Comparison of ENCODE assay signal across 16 cellular contexts in the genomic region with DNA sequence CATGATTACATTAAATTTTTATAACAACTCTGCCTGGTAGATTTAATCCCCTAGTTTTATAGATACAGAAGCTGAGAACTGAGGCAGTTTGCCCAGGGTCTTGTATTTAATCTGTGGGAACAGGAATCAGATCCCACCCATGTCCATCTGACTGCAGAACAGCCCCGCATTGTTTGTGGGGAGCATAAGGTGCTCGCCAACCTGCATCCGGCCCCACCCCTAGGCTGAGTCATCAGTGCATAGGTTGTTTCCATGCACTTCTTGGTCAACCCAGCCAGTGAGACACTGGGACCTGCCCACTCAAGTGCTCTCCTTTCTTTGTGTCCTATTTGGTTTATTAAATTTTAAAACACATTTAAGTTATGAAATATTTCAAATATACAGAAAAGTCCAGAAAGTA.
DNase-seq lines count a peak whose midpoint lies in the region; ATAC-seq, FAIRE-seq and TF ChIP-seq lines count a peak whose summit lies in the region.
"Had no signal": no experiment of that assay in that cellular context is flagged by ENCODE, and none has a peak within 500 bp of the region (broad histone marks: within the 10 kb centered on the region; RNA-seq: fewer than 3 reads in every experiment).

No MANE protein-coding gene starts in this region.

- H3K27ac ChIP-seq in RWPE1 (peak overlapping the region; percentile 87), epithelial cell of prostate (peak overlapping the region; percentile 49), small intestine (ENCODE audit: low read depth in 1 of 2, low read length in 1 of 2) (no peak overlapping the region), osteoblast (ENCODE audit: low read depth, low read length) (no peak overlapping the region)
- H3K27ac ChIP-seq: SJCRH30 had no signal

- FAIRE-seq in small intestine (lab: Jason Lieb, UNC), result no peak

- no peak overlapping the region for H3K4me2 ChIP-seq in osteoblast (ENCODE audit: insufficient read depth, low read length)

- ATAC-seq in HG02759 (IDR thresholded peaks at IDR 0.05; ENCODE audit: unreplicated experiment) (no peak), sciatic nerve (no peak)

- H3K4me3 ChIP-seq in small intestine (ENCODE audit: low read depth in 1 of 2, low read length in 2 of 2), result no peak overlapping the region
- H3K4me3 ChIP-seq in osteoblast (ENCODE audit: insufficient read depth, low read length), result no peak overlapping the region
- H3K4me3 ChIP-seq: SJCRH30 had no signal

- no peak for TF ChIP-seq RAD21 in Ishikawa (IDR thresholded peaks at IDR 0.05; ENCODE audit: low read depth)

- H3K79me2 ChIP-seq in osteoblast (ENCODE audit: insufficient read depth, low read length), result no peaks in the 10 kb centered on the region

- TF ChIP-seq EP300 in Ishikawa (IDR thresholded peaks at IDR 0.05; ENCODE audit: borderline replicate concordance), result 0 out of 2 replicates have a peak, but pooled peaks have one; percentile 42

- intact Hi-C loops in sciatic nerve (cut with DNase I), result loop anchor here (10.0 kb wide), 1 partner anchor 246 kb away; no protein-coding TSS in a partner anchor

- H3K36me3 ChIP-seq in small intestine (ENCODE audit: control insufficient read depth in 2 of 2, insufficient read depth in 2 of 2, low read length in 2 of 2) (no peaks in the 10 kb centered on the region), osteoblast (ENCODE audit: insufficient read depth, low read length) (no peaks in the 10 kb centered on the region)
- H3K36me3 ChIP-seq: SJCRH30 had no signal

- H3K27me3 ChIP-seq in small intestine (ENCODE audit: control insufficient read depth in 2 of 2, insufficient read depth in 2 of 2, low read length in 2 of 2) (no peaks in the 10 kb centered on the region), osteoblast (ENCODE audit: insufficient read depth, low read length) (peaks cover 32% of the 10 kb centered on the region)
- H3K27me3 ChIP-seq: SJCRH30 had no signal

- H3K9me3 ChIP-seq in small intestine (ENCODE audit: control insufficient read depth, low read depth) (no peaks in the 10 kb centered on the region), osteoblast (ENCODE audit: low read depth, low read length) (no peaks in the 10 kb centered on the region)
- H3K9me3 ChIP-seq: SJCRH30 had no signal

- H3K4me1 ChIP-seq in small intestine (ENCODE audit: control insufficient read depth in 2 of 2, insufficient read depth in 1 of 2, low read depth in 1 of 2, low read length in 1 of 2) (no peaks in the 10 kb centered on the region), osteoblast (ENCODE audit: insufficient read depth, low read length) (no peaks in the 10 kb centered on the region)
- H3K4me1 ChIP-seq: SJCRH30 had no signal

- H4K20me1 ChIP-seq in osteoblast (ENCODE audit: insufficient read depth, low read length), result no peaks in the 10 kb centered on the region

- H2AFZ ChIP-seq in osteoblast (ENCODE audit: low read length), result no peak overlapping the region

- TF ChIP-seq CTCF in RWPE1 (conservative IDR thresholded peaks at IDR 0.05; ENCODE audit: low read depth) (no peak), osteoblast (IDR thresholded peaks at IDR 0.05; ENCODE audit: extremely low read depth, low read depth, low read length) (no peak)

- CTCF ChIA-PET in RWPE1 (lab: Yijun Ruan, JAX), result no interaction called here

- DNase-seq in RWPE1 (ENCODE audit: low spot score) (no peak), epithelial cell of prostate (ENCODE audit: low read depth, low spot score) (no peak), small intestine (peak; percentile 80), sciatic nerve (ENCODE audit: low spot score) (no peak), osteoblast (ENCODE audit: insufficient read length, low spot score, missing footprints) (no peak)
- DNase-seq: C1 segment of cervical spinal cord; CD8-positive, alpha-beta memory T cell; DMS79; HFFc6; KBM-7; NCI-H1105 treated with DMSO at 0.1 percent for 48 hours; NCI-H1694 treated with DMSO at 0.1 percent for 48 hours; NCI-H524; SJCRH30 had no signal

- 38 to 80% (median 61%) methylated on average over 3 of the region's 3 CpGs for WGBS in small intestine, 3 donors

- POLR2A ChIA-PET in RWPE1 (lab: Yijun Ruan, JAX; ENCODE audit: low non-redundant PET), result no interaction called here

TF ChIP-seq in Ishikawa, 13 proteins besides CTCF, POLR2A, EP300 and RAD21:
- no peak for TF ChIP-seq NFIC (IDR thresholded peaks at IDR 0.05)
- TF ChIP-seq EGR1 (IDR thresholded peaks at IDR 0.05), result no peak
- TF ChIP-seq CREB1 (IDR thresholded peaks at IDR 0.05; ENCODE audit: low read depth), result no peak
- TF ChIP-seq, protein P1, sequence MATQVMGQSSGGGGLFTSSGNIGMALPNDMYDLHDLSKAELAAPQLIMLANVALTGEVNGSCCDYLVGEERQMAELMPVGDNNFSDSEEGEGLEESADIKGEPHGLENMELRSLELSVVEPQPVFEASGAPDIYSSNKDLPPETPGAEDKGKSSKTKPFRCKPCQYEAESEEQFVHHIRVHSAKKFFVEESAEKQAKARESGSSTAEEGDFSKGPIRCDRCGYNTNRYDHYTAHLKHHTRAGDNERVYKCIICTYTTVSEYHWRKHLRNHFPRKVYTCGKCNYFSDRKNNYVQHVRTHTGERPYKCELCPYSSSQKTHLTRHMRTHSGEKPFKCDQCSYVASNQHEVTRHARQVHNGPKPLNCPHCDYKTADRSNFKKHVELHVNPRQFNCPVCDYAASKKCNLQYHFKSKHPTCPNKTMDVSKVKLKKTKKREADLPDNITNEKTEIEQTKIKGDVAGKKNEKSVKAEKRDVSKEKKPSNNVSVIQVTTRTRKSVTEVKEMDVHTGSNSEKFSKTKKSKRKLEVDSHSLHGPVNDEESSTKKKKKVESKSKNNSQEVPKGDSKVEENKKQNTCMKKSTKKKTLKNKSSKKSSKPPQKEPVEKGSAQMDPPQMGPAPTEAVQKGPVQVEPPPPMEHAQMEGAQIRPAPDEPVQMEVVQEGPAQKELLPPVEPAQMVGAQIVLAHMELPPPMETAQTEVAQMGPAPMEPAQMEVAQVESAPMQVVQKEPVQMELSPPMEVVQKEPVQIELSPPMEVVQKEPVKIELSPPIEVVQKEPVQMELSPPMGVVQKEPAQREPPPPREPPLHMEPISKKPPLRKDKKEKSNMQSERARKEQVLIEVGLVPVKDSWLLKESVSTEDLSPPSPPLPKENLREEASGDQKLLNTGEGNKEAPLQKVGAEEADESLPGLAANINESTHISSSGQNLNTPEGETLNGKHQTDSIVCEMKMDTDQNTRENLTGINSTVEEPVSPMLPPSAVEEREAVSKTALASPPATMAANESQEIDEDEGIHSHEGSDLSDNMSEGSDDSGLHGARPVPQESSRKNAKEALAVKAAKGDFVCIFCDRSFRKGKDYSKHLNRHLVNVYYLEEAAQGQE (IDR thresholded peaks at IDR 0.05; ENCODE audit: low read depth), result no peak
- TF ChIP-seq USF1 (IDR thresholded peaks at IDR 0.05), result no peak

Comparison
In these comparisons a context has a peak if more than half of its experiments do, and no peak if none do; other contexts are left out.
1. H3K27ac ChIP-seq: peak in RWPE1 (single experiment) and epithelial cell of prostate (single experiment); none in small intestine (0 of 2) and osteoblast (single experiment).